Comparison of ENCODE assay signal across 20 cellular contexts in genomic region chr1:232302376-232303049, GRCh38.
A peak's percentile ranks its signal among the peaks of the same experiment; 100 is the strongest.
DNase-seq lines count a peak whose midpoint lies in the region; ATAC-seq and TF ChIP-seq lines count a peak whose summit lies in the region.
"Had no signal": no experiment of that assay in that cellular context is flagged by ENCODE, and none has a peak within 500 bp of the region (broad histone marks: within the 10 kb centered on the region; RNA-seq: fewer than 3 reads in every experiment).

No MANE protein-coding gene starts in this region.

- no peaks in the 10 kb centered on the region for H3K79me2 ChIP-seq in Loucy (ENCODE audit: insufficient read depth, low read length)
- H3K79me2 ChIP-seq in hepatocyte: no peaks in the 10 kb centered on the region

- H3K27ac ChIP-seq in A673 (ENCODE audit: low read depth, low read length, poor library complexity, severe bottlenecking): no peak overlapping the region
- H3K27ac ChIP-seq in hepatocyte: no peak overlapping the region
- H3K27ac ChIP-seq: GM23248, psoas muscle had no signal

- H3K4me1 ChIP-seq in A673 (ENCODE audit: insufficient read depth, low read length, poor library complexity, severe bottlenecking) (no peaks in the 10 kb centered on the region), Loucy (ENCODE audit: insufficient read depth, low read length, poor library complexity, severe bottlenecking) (peaks cover 3% of the 10 kb centered on the region), hepatocyte (ENCODE audit: insufficient read depth) (peaks cover 8% of the 10 kb centered on the region)

- H3K36me3 ChIP-seq in A673 (ENCODE audit: insufficient read depth, low read length, poor library complexity, severe bottlenecking): no peaks in the 10 kb centered on the region
- H3K36me3 ChIP-seq in Loucy (ENCODE audit: insufficient read depth, low read length): no peaks in the 10 kb centered on the region
- H3K36me3 ChIP-seq in hepatocyte (replicated peaks; ENCODE audit: insufficient read depth, low read depth): no peaks in the 10 kb centered on the region

- H3K4me2 ChIP-seq in Loucy (ENCODE audit: low read depth, low read length, poor library complexity, severe bottlenecking) (no peak overlapping the region), hepatocyte (no peak overlapping the region)

- TF ChIP-seq CTCF in A673 (conservative IDR thresholded peaks at IDR 0.05; ENCODE audit: low read depth, low read length): no peak
- TF ChIP-seq CTCF in Loucy (conservative IDR thresholded peaks at IDR 0.05; ENCODE audit: low read length): peak; percentile 36
- TF ChIP-seq CTCF in hepatocyte (IDR thresholded peaks at IDR 0.05; ENCODE audit: poor library complexity): no peak

- H2AFZ ChIP-seq in Loucy (ENCODE audit: low read length): no peak overlapping the region
- no peak overlapping the region for H2AFZ ChIP-seq in hepatocyte
- H2AFZ ChIP-seq: GM23248 had no signal

- no TSS peak for BruUV-seq in A673 (replicated peaks; lab: Mats Ljungman, UMichigan)

- POLR2A ChIA-PET in A673 (lab: Charles Lee; ENCODE audit: low non-redundant PET): no interaction called here

- ATAC-seq in HG03039 (IDR thresholded peaks at IDR 0.05; ENCODE audit: unreplicated experiment): no peak
- ATAC-seq: activated T-cell treated with anti-CD3 and anti-CD28 coated beads, Interleukin-2, amount 50 U/mL, for 4 hours; GM12878; psoas muscle had no signal

- CTCF ChIA-PET in A673 (lab: Charles Lee): no interaction called here

- H3K9me2 ChIP-seq in Loucy (replicated peaks; ENCODE audit: low read depth, low read length) (no peaks in the 10 kb centered on the region), hepatocyte (replicated peaks; ENCODE audit: insufficient read depth) (no peaks in the 10 kb centered on the region)

- intact Hi-C loops in A673 (cut with micrococcal nuclease; ENCODE audit: unreplicated experiment): no loop called here

- H3K9ac ChIP-seq in Loucy (ENCODE audit: low read depth, low read length, poor library complexity, severe bottlenecking): no peak overlapping the region
- H3K9ac ChIP-seq: GM23248 had no signal

- WGBS in hepatocyte (ENCODE audit: low lambda C conversion rate, missing lambda C conversion rate): 54% methylated on average over 3 of the region's 3 CpGs

- H4K20me1 ChIP-seq in Loucy (ENCODE audit: insufficient read depth, low read length, poor library complexity, severe bottlenecking) (no peaks in the 10 kb centered on the region), hepatocyte (ENCODE audit: insufficient read depth, poor library complexity, severe bottlenecking) (no peaks in the 10 kb centered on the region)

- H3K9me3 ChIP-seq in A673 (ENCODE audit: low read depth, low read length, poor library complexity, severe bottlenecking): no peaks in the 10 kb centered on the region
- H3K9me3 ChIP-seq in Loucy (ENCODE audit: insufficient read depth, low read depth, low read length): no peaks in the 10 kb centered on the region
- H3K9me3 ChIP-seq in hepatocyte (ENCODE audit: low read depth): no peaks in the 10 kb centered on the region
- H3K9me3 ChIP-seq: psoas muscle had no signal

- no peaks in the 10 kb centered on the region for H3F3A ChIP-seq in Loucy (ENCODE audit: low read depth)

- peak; percentile 27 for DNase-seq in A673 (ENCODE audit: low spot score)
- DNase-seq in NCI-H2171 (lab: John Stamatoyannopoulos, UW): peak; percentile 93
- peak; percentile 62 for DNase-seq in cerebellar cortex (ENCODE audit: low spot score)
- no peak for DNase-seq in stimulated activated CD4-positive, alpha-beta T cell treated with anti-CD3 and anti-CD28 coated beads, Interleukin-4, amount 100 ng/mL, for 4 hours
- no peak for DNase-seq in hepatocyte (ENCODE audit: low spot score)
- no peak for DNase-seq in NCI-H526 (lab: John Stamatoyannopoulos, UW)
- DNase-seq: activated CD4-positive, alpha-beta T cell treated with anti-CD3 and anti-CD28 coated beads for 48 hours; activated naive CD4-positive, alpha-beta T cell treated with anti-CD3 and anti-CD28 coated beads for 36 hours; activated T-cell treated with anti-CD3 and anti-CD28 coated beads, Interleukin-2, amount 50 U/mL, for 4 hours; amniotic stem cell; DND-41; GM23248; NCI-H1436 treated with DMSO at 0.1 percent for 48 hours; NCI-H748 treated with DMSO at 0.1 percent for 48 hours; psoas muscle; stimulated activated CD4-positive, alpha-beta T cell treated with anti-CD3 and anti-CD28 coated beads, Interleukin-1b, Interleukin-23, amount 100 ng/mL, for 48 hours had no signal

- H3K4me3 ChIP-seq in A673 (ENCODE audit: low read depth, low read length, poor library complexity, severe bottlenecking) (no peak overlapping the region), Loucy (ENCODE audit: low read length, poor library complexity, severe bottlenecking) (no peak overlapping the region), hepatocyte (no peak overlapping the region)
- H3K4me3 ChIP-seq: GM12878, GM23248, lung, psoas muscle had no signal

- H3K27me3 ChIP-seq in A673 (replicated peaks; ENCODE audit: insufficient read depth, low read depth, low read length, poor library complexity): no peaks in the 10 kb centered on the region
- H3K27me3 ChIP-seq in Loucy (ENCODE audit: insufficient read depth, low read length, poor library complexity, severe bottlenecking): no peaks in the 10 kb centered on the region
- H3K27me3 ChIP-seq in hepatocyte: no peaks in the 10 kb centered on the region

Comparison
In these comparisons a context has a peak if more than half of its experiments do, and no peak if none do; other contexts are left out.
1. DNase-seq: peak in A673 (single experiment), NCI-H2171 (single experiment) and cerebellar cortex (single experiment); none in stimulated activated CD4-positive, alpha-beta T cell treated with anti-CD3 and anti-CD28 coated beads, Interleukin-4, amount 100 ng/mL, for 4 hours (0 of 2), hepatocyte (single experiment) and NCI-H526 (0 of 2).